Comparison of ENCODE assay signal across 8 cellular contexts in genomic region chr15:92819312-92820232, GRCh38.
DNase-seq lines count a peak whose midpoint lies in the region; ATAC-seq and TF ChIP-seq lines count a peak whose summit lies in the region.

No MANE protein-coding gene starts in this region.

- ATAC-seq in DND-41 (ENCODE audit: insufficient read depth, low read depth) (no peak), left ventricle myocardium superior (peak; percentile 39), HG03095 (IDR thresholded peaks at IDR 0.05; ENCODE audit: unreplicated experiment) (no peak)
- peak; percentile 8 for ATAC-seq in activated CD8-positive, alpha-beta T cell treated with anti-CD3 and anti-CD28 coated beads for 36 hours

- H3K36me3 ChIP-seq in DND-41 (ENCODE audit: insufficient read depth, low read length) = no peaks in the 10 kb centered on the region
- no peaks in the 10 kb centered on the region for H3K36me3 ChIP-seq in HUES6 (ENCODE audit: control insufficient read depth, insufficient read depth, low read length)

- no peaks in the 10 kb centered on the region for H3K36me3 Mint-ChIP-seq in activated CD8-positive, alpha-beta T cell treated with anti-CD3 and anti-CD28 coated beads for 36 hours (ENCODE audit: low read depth)

- no peaks in the 10 kb centered on the region for H3K9me3 Mint-ChIP-seq in activated CD8-positive, alpha-beta T cell treated with anti-CD3 and anti-CD28 coated beads for 36 hours

- peaks cover 5% of the 10 kb centered on the region for H3K79me2 ChIP-seq in DND-41 (ENCODE audit: insufficient read depth, low read length)

- H3K4me1 ChIP-seq in DND-41 (ENCODE audit: insufficient read depth, low read length) (peaks cover 27% of the 10 kb centered on the region), HUES6 (ENCODE audit: control insufficient read depth, insufficient read depth, low read length) (peaks cover 63% of the 10 kb centered on the region)

- H2AFZ ChIP-seq in DND-41 (ENCODE audit: low read depth, low read length) = peak overlapping the region; percentile 82

- H3K4me3 ChIP-seq in DND-41 (ENCODE audit: low read depth in 1 of 2, low read length in 2 of 2) (peak overlapping the region; percentile 37 to 66; a peak in 3 of 4 replicates), HUES6 (ENCODE audit: low read depth, low read length) (peak overlapping the region; percentile 51), retinal pigment epithelial cell (ENCODE audit: low read length) (peak overlapping the region; percentile 48)

- no peaks in the 10 kb centered on the region for H3K27me3 Mint-ChIP-seq in activated CD8-positive, alpha-beta T cell treated with anti-CD3 and anti-CD28 coated beads for 36 hours

- peaks cover 62% of the 10 kb centered on the region for H3K4me1 Mint-ChIP-seq in activated CD8-positive, alpha-beta T cell treated with anti-CD3 and anti-CD28 coated beads for 36 hours (ENCODE audit: low read depth)

- TF ChIP-seq CTCF in DND-41 (IDR thresholded peaks at IDR 0.05; ENCODE audit: borderline replicate concordance, extremely low read depth, low read length, poor library complexity, severe bottlenecking) (no peak), retinal pigment epithelial cell (conservative IDR thresholded peaks at IDR 0.05; ENCODE audit: low read depth, low read length) (no peak)
- TF ChIP-seq CTCF in activated CD8-positive, alpha-beta T cell treated with anti-CD3 and anti-CD28 coated beads for 36 hours (IDR thresholded peaks at IDR 0.05) = no peak

- H4K20me1 ChIP-seq in DND-41 (ENCODE audit: insufficient read depth, low read length) = no peaks in the 10 kb centered on the region

- CTCF ChIA-PET in activated CD8-positive, alpha-beta T cell treated with anti-CD3 and anti-CD28 coated beads for 36 hours (lab: Charles Lee) = interaction anchor here (0.6 to 4.5 kb wide), 6 partner anchors 10 to 98 kb away, joined by 3 to 33 read pairs (median 7); no protein-coding TSS in a partner anchor

- intact Hi-C loops in activated CD8-positive, alpha-beta T cell treated with anti-CD3 and anti-CD28 coated beads for 36 hours (cut with micrococcal nuclease) = no loop called here
- intact Hi-C loops in left ventricle myocardium superior (cut with micrococcal nuclease) = no loop called here

- no peaks in the 10 kb centered on the region for H3K9me3 ChIP-seq in DND-41 (ENCODE audit: insufficient read depth, low read length, severe bottlenecking)
- H3K9me3 ChIP-seq in HUES6 (ENCODE audit: control insufficient read depth, insufficient read depth, low read depth, low read length) = no peaks in the 10 kb centered on the region

- peak overlapping the region; percentile 94 for H3K27ac Mint-ChIP-seq in activated CD8-positive, alpha-beta T cell treated with anti-CD3 and anti-CD28 coated beads for 36 hours

- H3K27ac ChIP-seq in DND-41 (ENCODE audit: low read length) (peak overlapping the region; percentile 95), HUES6 (ENCODE audit: low read depth, low read length) (peak overlapping the region; percentile 89)

- H3K9ac ChIP-seq in DND-41 (ENCODE audit: low read depth, low read length) = peak overlapping the region; percentile 74
- peak overlapping the region; percentile 75 for H3K9ac ChIP-seq in HUES6 (ENCODE audit: low read length)

- POLR2A ChIA-PET in activated CD8-positive, alpha-beta T cell treated with anti-CD3 and anti-CD28 coated beads for 36 hours (lab: Charles Lee) = interaction anchor here (0.6 to 7.1 kb wide), 12 partner anchors 10 to 94 kb away, joined by 3 to 55 read pairs (median 8); partner anchors contain the start of gene CHD2

- H3K4me2 ChIP-seq in DND-41 (ENCODE audit: insufficient read depth, low read length) = peak overlapping the region; percentile 92

- no peaks in the 10 kb centered on the region for H3K27me3 ChIP-seq in DND-41 (ENCODE audit: insufficient read depth, low read length, poor library complexity)
- no peaks in the 10 kb centered on the region for H3K27me3 ChIP-seq in HUES6 (ENCODE audit: control insufficient read depth, insufficient read depth, low read length)

- DNase-seq in DND-41 (no peak), left ventricle myocardium superior (no peak), retinal pigment epithelial cell (ENCODE audit: low read depth) (no peak), SW 1271 (lab: John Stamatoyannopoulos, UW) (no peak)
- DNase-seq in activated CD8-positive, alpha-beta T cell treated with anti-CD3 and anti-CD28 coated beads for 36 hours = no peak
- DNase-seq in effector CD4-positive, alpha-beta T cell = no peak

- H3K4me3 Mint-ChIP-seq in activated CD8-positive, alpha-beta T cell treated with anti-CD3 and anti-CD28 coated beads for 36 hours = peak overlapping the region; percentile 82

Comparison
In these comparisons a context has a peak if more than half of its experiments do, and no peak if none do; other contexts are left out.
1. ATAC-seq: peak in activated CD8-positive, alpha-beta T cell treated with anti-CD3 and anti-CD28 coated beads for 36 hours (single experiment) and left ventricle myocardium superior (single experiment); none in DND-41 (single experiment) and HG03095 (single experiment).
2. Peak in every context shown above with its lines, with median percentiles within 50 percentile points of each other: H3K4me3 ChIP-seq.